In genomic region chr10:11546581-11546980, GRCh38 we compare ENCODE assay signal across 16 cellular contexts.
DNase-seq lines count a peak whose midpoint lies in the region; ATAC-seq, FAIRE-seq and TF ChIP-seq lines count a peak whose summit lies in the region.
"Had no signal": no experiment of that assay in that cellular context is flagged by ENCODE, and none has a peak within 500 bp of the region (broad histone marks: within the 10 kb centered on the region; RNA-seq: fewer than 3 reads in every experiment).

No MANE protein-coding gene starts in this region.

- H3K36me3 ChIP-seq in PC-9 (ENCODE audit: low read depth) = no peaks in the 10 kb centered on the region
- H3K36me3 ChIP-seq: heart left ventricle, thoracic aorta had no signal

- H3K9me3 ChIP-seq in PC-9 (ENCODE audit: insufficient read depth, low read depth) = no peaks in the 10 kb centered on the region
- H3K9me3 ChIP-seq: heart left ventricle, thoracic aorta had no signal

- peak overlapping the region; percentile 52 for H3K27ac Mint-ChIP-seq in osteocyte (ENCODE audit: unreplicated experiment)

- CTCF ChIA-PET in PC-9 (lab: Charles Lee) = no interaction called here

- peaks cover 60% of the 10 kb centered on the region for H3K79me2 ChIP-seq in PC-9 (ENCODE audit: low read depth)

- H3K4me1 Mint-ChIP-seq in osteocyte (ENCODE audit: unreplicated experiment) = peaks cover 29% of the 10 kb centered on the region

- no peaks in the 10 kb centered on the region for H3K36me3 Mint-ChIP-seq in osteocyte (ENCODE audit: unreplicated experiment)

- intact Hi-C loops in PC-9 (cut with micrococcal nuclease; ENCODE audit: unreplicated experiment) = no loop called here

- TF ChIP-seq CTCF in PC-9 (conservative IDR thresholded peaks at IDR 0.05) (no peak), osteocyte (IDR thresholded peaks at IDR 0.05) (no peak)

- H3K4me2 ChIP-seq in PC-9 = no peak overlapping the region

- no TSS peak for BruUV-seq in PC-9 (replicated peaks; lab: Mats Ljungman, UMichigan)

- no peaks in the 10 kb centered on the region for H3K9me3 Mint-ChIP-seq in osteocyte (ENCODE audit: unreplicated experiment)

- no peaks in the 10 kb centered on the region for H3K27me3 ChIP-seq in PC-9 (ENCODE audit: insufficient read depth, low read depth)
- H3K27me3 ChIP-seq: heart left ventricle had no signal

- H3K4me3 Mint-ChIP-seq in osteocyte (ENCODE audit: unreplicated experiment) = no peak overlapping the region

- peaks cover 8% of the 10 kb centered on the region for H3F3A ChIP-seq in PC-9 (ENCODE audit: insufficient read depth, low read depth)

- H3K4me1 ChIP-seq in PC-9 (replicated peaks; ENCODE audit: insufficient read depth) = peaks cover 10% of the 10 kb centered on the region

- no peak overlapping the region for H3K4me3 ChIP-seq in PC-9
- H3K4me3 ChIP-seq: thoracic aorta had no signal

- POLR2A ChIA-PET in PC-9 (lab: Charles Lee; ENCODE audit: unreplicated experiment) = interaction anchor here (0.7 kb wide), 2 partner anchors 13 to 1554 kb away, joined by 7 to 16 read pairs; partner anchors contain the start of gene OPTN

- DNase-seq in GM19239 (ENCODE audit: insufficient read length, low spot score) (no peak), PC-9 (peak in 1 of 2 experiments; percentile 39), fibroblast of gingiva (ENCODE audit: low read depth) (peak; percentile 41), osteocyte (ENCODE audit: extremely low spot score, unreplicated experiment) (no peak), HUDEP-2 (lab: John Stamatoyannopoulos, UW; ENCODE audit: unreplicated experiment in 76 of 76) (no peak), NCI-H345 treated with DMSO at 0.1 percent for 48 hours (lab: John Stamatoyannopoulos, UW; ENCODE audit: unreplicated experiment) (no peak)
- DNase-seq: activated CD4-positive, CD25-positive, alpha-beta regulatory T cell; activated naive CD4-positive, alpha-beta T cell; effector memory CD4-positive, alpha-beta T cell; heart left ventricle; NCI-H1092 treated with DMSO at 0.1 percent for 48 hours; stimulated activated CD4-positive, alpha-beta T cell treated with anti-CD3 and anti-CD28 coated beads, Interleukin-1b, Interleukin-23, amount 100 ng/mL, for 48 hours; T-helper 1 cell had no signal

- no peaks in the 10 kb centered on the region for H3K27me3 Mint-ChIP-seq in osteocyte (ENCODE audit: unreplicated experiment)

- peak overlapping the region; percentile 32; the same call in 1 of the 2 replicates for H3K27ac ChIP-seq in PC-9
- H3K27ac ChIP-seq: C4-2B, thoracic aorta had no signal

- no peaks in the 10 kb centered on the region for H3K9me2 ChIP-seq in PC-9 (ENCODE audit: insufficient read depth)

- no peaks in the 10 kb centered on the region for H4K20me1 ChIP-seq in PC-9 (ENCODE audit: insufficient read depth)

- peak; percentile 80 for FAIRE-seq in GM19239 (lab: Jason Lieb, UNC)

- no peak for ATAC-seq in HG03460 (IDR thresholded peaks at IDR 0.05; ENCODE audit: unreplicated experiment)

- no peak overlapping the region for H2AFZ ChIP-seq in PC-9
